ENCODE assay signal across 22 cellular contexts in the genomic region with DNA sequence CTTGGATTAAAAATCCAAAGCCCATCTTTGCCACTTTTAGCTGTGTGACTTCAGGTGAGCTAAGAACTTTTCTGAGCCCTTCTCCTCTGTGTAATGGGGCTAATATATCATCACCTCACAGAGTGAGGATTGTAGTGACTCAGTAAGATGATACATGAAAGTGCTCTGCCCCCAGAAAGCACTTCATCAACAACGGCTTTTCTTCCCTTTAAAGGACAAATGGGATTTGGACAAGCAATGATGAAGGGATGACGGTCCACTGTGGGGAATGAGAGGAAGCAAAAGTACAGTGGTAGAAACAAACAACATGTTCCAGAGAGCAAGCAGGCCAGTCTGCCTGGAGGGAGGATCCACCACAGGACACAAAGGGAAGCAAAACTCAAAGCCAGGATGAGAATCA. TPM values are rescaled to one million over a fixed set of nuclear protein-coding genes. Genes with fewer than 3 reads are reported as not detected.
DNase-seq lines count a peak whose midpoint lies in the region; ATAC-seq lines count a peak whose summit lies in the region.
"Had no signal": no experiment of that assay in that cellular context is flagged by ENCODE, and none has a peak within 500 bp of the region (broad histone marks: within the 10 kb centered on the region; RNA-seq: fewer than 3 reads in every experiment).

No MANE protein-coding gene starts in this region.

- no peaks in the 10 kb centered on the region for H3K9me3 Mint-ChIP-seq in activated CD4-positive, alpha-beta T cell treated with anti-CD3 and anti-CD28 coated beads, Interleukin-2, amount 10 ng/mL, durations not matched to agents 24 days and 14 days
- H3K9me3 Mint-ChIP-seq in activated T-helper 1 cell treated with anti-CD3 and anti-CD28 coated beads, Interleukin-12 subunit alpha, Interleukin-12 subunit beta, Interleukin-2, Interleukin-4 antibody, amounts not matched to agents 30 ng/mL and 10 ng/mL and 1 ng/mL, durations not matched to agents 14 hours and 24 hours and 36 hours = no peaks in the 10 kb centered on the region
- H3K9me3 Mint-ChIP-seq in memory B cell = peaks cover 3% of the 10 kb centered on the region

- intact Hi-C loops in activated CD4-positive, alpha-beta T cell treated with anti-CD3 and anti-CD28 coated beads, Interleukin-2, amount 10 ng/mL, durations not matched to agents 24 days and 14 days (cut with micrococcal nuclease) = no loop called here
- intact Hi-C loops in activated T-helper 1 cell treated with anti-CD3 and anti-CD28 coated beads, Interleukin-12 subunit alpha, Interleukin-12 subunit beta, Interleukin-2, Interleukin-4 antibody, amounts not matched to agents 30 ng/mL and 10 ng/mL and 1 ng/mL, durations not matched to agents 14 hours and 24 hours and 36 hours (cut with micrococcal nuclease) = no loop called here

- peak overlapping the region in 6 of 11 experiments; percentile 78 to 91 (median 86); a peak in 12 of 22 replicates for H3K27ac ChIP-seq in BLaER1 treated with 17β-estradiol and CSF1 and Interleukin-3, amounts not matched to agents 10 nM and 100 nM
- H3K27ac ChIP-seq: C4-2B, KMS-11 had no signal

- peak overlapping the region; percentile 79 for H3K27ac Mint-ChIP-seq in activated CD4-positive, alpha-beta T cell treated with anti-CD3 and anti-CD28 coated beads, Interleukin-2, amount 10 ng/mL, durations not matched to agents 24 days and 14 days
- H3K27ac Mint-ChIP-seq in activated T-helper 1 cell treated with anti-CD3 and anti-CD28 coated beads, Interleukin-12 subunit alpha, Interleukin-12 subunit beta, Interleukin-2, Interleukin-4 antibody, amounts not matched to agents 30 ng/mL and 10 ng/mL and 1 ng/mL, durations not matched to agents 14 hours and 24 hours and 36 hours = peak overlapping the region; percentile 65
- peak overlapping the region; percentile 65 for H3K27ac Mint-ChIP-seq in memory B cell

- peaks cover 0 to 19% (median 14%) of the 10 kb centered on the region in 11 experiments; a peak in 12 of 22 replicates for H3K9me3 ChIP-seq in BLaER1 treated with 17β-estradiol and CSF1 and Interleukin-3, amounts not matched to agents 10 nM and 100 nM (replicated peaks in 1 of 11)

- H3K4me3 Mint-ChIP-seq in activated CD4-positive, alpha-beta T cell treated with anti-CD3 and anti-CD28 coated beads, Interleukin-2, amount 10 ng/mL, durations not matched to agents 24 days and 14 days = no peak overlapping the region
- H3K4me3 Mint-ChIP-seq in activated T-helper 1 cell treated with anti-CD3 and anti-CD28 coated beads, Interleukin-12 subunit alpha, Interleukin-12 subunit beta, Interleukin-2, Interleukin-4 antibody, amounts not matched to agents 30 ng/mL and 10 ng/mL and 1 ng/mL, durations not matched to agents 14 hours and 24 hours and 36 hours = no peak overlapping the region
- H3K4me3 Mint-ChIP-seq in memory B cell = no peak overlapping the region

- no peak overlapping the region for H3K4me3 ChIP-seq in BLaER1 treated with 17β-estradiol and CSF1 and Interleukin-3, amounts not matched to agents 10 nM and 100 nM
- H3K4me3 ChIP-seq: GM12878 had no signal

- H3K27me3 ChIP-seq in BLaER1 treated with 17β-estradiol and CSF1 and Interleukin-3, amounts not matched to agents 10 nM and 100 nM = no peaks in the 10 kb centered on the region

- peaks cover 19% of the 10 kb centered on the region for H3K4me1 Mint-ChIP-seq in activated CD4-positive, alpha-beta T cell treated with anti-CD3 and anti-CD28 coated beads, Interleukin-2, amount 10 ng/mL, durations not matched to agents 24 days and 14 days
- peaks cover 16% of the 10 kb centered on the region for H3K4me1 Mint-ChIP-seq in activated T-helper 1 cell treated with anti-CD3 and anti-CD28 coated beads, Interleukin-12 subunit alpha, Interleukin-12 subunit beta, Interleukin-2, Interleukin-4 antibody, amounts not matched to agents 30 ng/mL and 10 ng/mL and 1 ng/mL, durations not matched to agents 14 hours and 24 hours and 36 hours (ENCODE audit: low read depth)
- peaks cover 34% of the 10 kb centered on the region for H3K4me1 Mint-ChIP-seq in memory B cell

- no peaks in the 10 kb centered on the region for H3K27me3 Mint-ChIP-seq in activated CD4-positive, alpha-beta T cell treated with anti-CD3 and anti-CD28 coated beads, Interleukin-2, amount 10 ng/mL, durations not matched to agents 24 days and 14 days
- no peaks in the 10 kb centered on the region for H3K27me3 Mint-ChIP-seq in activated T-helper 1 cell treated with anti-CD3 and anti-CD28 coated beads, Interleukin-12 subunit alpha, Interleukin-12 subunit beta, Interleukin-2, Interleukin-4 antibody, amounts not matched to agents 30 ng/mL and 10 ng/mL and 1 ng/mL, durations not matched to agents 14 hours and 24 hours and 36 hours (ENCODE audit: insufficient read depth)
- H3K27me3 Mint-ChIP-seq in memory B cell = no peaks in the 10 kb centered on the region

- DNase-seq in activated CD4-positive, alpha-beta T cell treated with anti-CD3 and anti-CD28 coated beads, Interleukin-2, amount 10 ng/mL, durations not matched to agents 24 days and 14 days = no peak
- no peak for DNase-seq in activated CD4-positive, alpha-beta T cell treated with anti-CD3 and anti-CD28 coated beads, Interleukin-2, amount 50 U/mL, for 1 hour
- no peak for DNase-seq in activated T-helper 1 cell treated with anti-CD3 and anti-CD28 coated beads, Interleukin-12 subunit alpha, Interleukin-12 subunit beta, Interleukin-2, Interleukin-4 antibody, amounts not matched to agents 30 ng/mL and 10 ng/mL and 1 ng/mL, durations not matched to agents 14 hours and 24 hours and 36 hours (ENCODE audit: low spot score)
- DNase-seq in memory B cell (ENCODE audit: low spot score in 2 of 2) = no peak
- no peak for DNase-seq in NCI-H1048 (lab: John Stamatoyannopoulos, UW)
- DNase-seq: 8988T; COR-L47; NCI-H1092 treated with DMSO at 0.1 percent for 48 hours; NCI-H1694; NCI-H2107; NCI-H226; NCI-H526; NK-92 treated with Interleukin-12 subunit alpha and Interleukin-12 subunit beta, amount 100 ng/mL, for 24 hours; OCI-M1; RPMI8226 had no signal

- H3K36me3 Mint-ChIP-seq in activated CD4-positive, alpha-beta T cell treated with anti-CD3 and anti-CD28 coated beads, Interleukin-2, amount 10 ng/mL, durations not matched to agents 24 days and 14 days (ENCODE audit: low read depth) = peaks cover 71% of the 10 kb centered on the region
- peaks cover 61% of the 10 kb centered on the region for H3K36me3 Mint-ChIP-seq in activated T-helper 1 cell treated with anti-CD3 and anti-CD28 coated beads, Interleukin-12 subunit alpha, Interleukin-12 subunit beta, Interleukin-2, Interleukin-4 antibody, amounts not matched to agents 30 ng/mL and 10 ng/mL and 1 ng/mL, durations not matched to agents 14 hours and 24 hours and 36 hours (ENCODE audit: low read depth)
- H3K36me3 Mint-ChIP-seq in memory B cell = peaks cover 40% of the 10 kb centered on the region

- H3K4me1 ChIP-seq in BLaER1 treated with 17β-estradiol and CSF1 and Interleukin-3, amounts not matched to agents 10 nM and 100 nM = peaks cover 0 to 100% (median 92%) of the 10 kb centered on the region in 10 experiments; a peak in 18 of 20 replicates

- ATAC-seq in memory B cell (ENCODE audit: low read depth) (no peak), GM21529 (IDR thresholded peaks at IDR 0.05; ENCODE audit: unreplicated experiment) (no peak), HG03432 (IDR thresholded peaks at IDR 0.05; ENCODE audit: unreplicated experiment) (no peak)
- ATAC-seq: GM12878 had no signal

- peaks cover 79 to 89% (median 82%) of the 10 kb centered on the region in 11 experiments for H3K36me3 ChIP-seq in BLaER1 treated with 17β-estradiol and CSF1 and Interleukin-3, amounts not matched to agents 10 nM and 100 nM

- peaks cover 0 to 71% (median 11%) of the 10 kb centered on the region in 11 experiments; a peak in 6 of 22 replicates for H4K20me1 ChIP-seq in BLaER1 treated with 17β-estradiol and CSF1 and Interleukin-3, amounts not matched to agents 10 nM and 100 nM

- H3K9ac ChIP-seq in BLaER1 treated with 17β-estradiol and CSF1 and Interleukin-3, amounts not matched to agents 10 nM and 100 nM = peak overlapping the region in 3 of 11 experiments; percentile 11 to 22 (median 20); a peak in 2 of 22 replicates
- H3K9ac ChIP-seq: KMS-11 had no signal

- H3K4me2 ChIP-seq in BLaER1 treated with 17β-estradiol and CSF1 and Interleukin-3, amounts not matched to agents 10 nM and 100 nM = peak overlapping the region in 3 of 11 experiments; percentile 17 to 63 (median 63); a peak in 3 of 22 replicates
- H3K4me2 ChIP-seq: KMS-11 had no signal

RNA-seq across cellular contexts. Expression of a gene that starts 14.3 kb away (rescaled TPM):
- 1.6 and 1.7 TPM in 2 replicates for total RNA-seq in activated CD4-positive, alpha-beta T cell treated with anti-CD3 and anti-CD28 coated beads, Interleukin-2, amount 10 ng/mL, durations not matched to agents 24 days and 14 days
- total RNA-seq in activated T-helper 1 cell treated with anti-CD3 and anti-CD28 coated beads, Interleukin-12 subunit alpha, Interleukin-12 subunit beta, Interleukin-2, Interleukin-4 antibody, amounts not matched to agents 30 ng/mL and 10 ng/mL and 1 ng/mL, durations not matched to agents 14 hours and 24 hours and 36 hours = 1.2 and 1.3 TPM in 2 replicates
- total RNA-seq: H1 had no signal

RNA-seq across cellular contexts. Expression of a gene that starts 19.9 kb away (rescaled TPM):
- 58.3 and 71.1 TPM in 2 replicates for total RNA-seq in activated CD4-positive, alpha-beta T cell treated with anti-CD3 and anti-CD28 coated beads, Interleukin-2, amount 10 ng/mL, durations not matched to agents 24 days and 14 days
- total RNA-seq in activated T-helper 1 cell treated with anti-CD3 and anti-CD28 coated beads, Interleukin-12 subunit alpha, Interleukin-12 subunit beta, Interleukin-2, Interleukin-4 antibody, amounts not matched to agents 30 ng/mL and 10 ng/mL and 1 ng/mL, durations not matched to agents 14 hours and 24 hours and 36 hours = 59.4 and 67.0 TPM in 2 replicates

RNA-seq across cellular contexts. Expression of a gene that starts 26.3 kb away (rescaled TPM):
- total RNA-seq in activated CD4-positive, alpha-beta T cell treated with anti-CD3 and anti-CD28 coated beads, Interleukin-2, amount 10 ng/mL, durations not matched to agents 24 days and 14 days = 81.2 and 84.8 TPM in 2 replicates
- total RNA-seq in activated T-helper 1 cell treated with anti-CD3 and anti-CD28 coated beads, Interleukin-12 subunit alpha, Interleukin-12 subunit beta, Interleukin-2, Interleukin-4 antibody, amounts not matched to agents 30 ng/mL and 10 ng/mL and 1 ng/mL, durations not matched to agents 14 hours and 24 hours and 36 hours = 80.7 and 85.8 TPM in 2 replicates

RNA-seq across cellular contexts. Expression of a gene that starts 26.5 kb away (rescaled TPM):
- 44.1 and 44.6 TPM in 2 replicates for total RNA-seq in activated CD4-positive, alpha-beta T cell treated with anti-CD3 and anti-CD28 coated beads, Interleukin-2, amount 10 ng/mL, durations not matched to agents 24 days and 14 days
- total RNA-seq in activated T-helper 1 cell treated with anti-CD3 and anti-CD28 coated beads, Interleukin-12 subunit alpha, Interleukin-12 subunit beta, Interleukin-2, Interleukin-4 antibody, amounts not matched to agents 30 ng/mL and 10 ng/mL and 1 ng/mL, durations not matched to agents 14 hours and 24 hours and 36 hours = 45.3 and 46.5 TPM in 2 replicates

RNA-seq across cellular contexts. Expression of a gene that starts 35.5 kb away (rescaled TPM):
- total RNA-seq in activated CD4-positive, alpha-beta T cell treated with anti-CD3 and anti-CD28 coated beads, Interleukin-2, amount 10 ng/mL, durations not matched to agents 24 days and 14 days = 18.2 and 21.9 TPM in 2 replicates
- 17.4 and 21.5 TPM in 2 replicates for total RNA-seq in activated T-helper 1 cell treated with anti-CD3 and anti-CD28 coated beads, Interleukin-12 subunit alpha, Interleukin-12 subunit beta, Interleukin-2, Interleukin-4 antibody, amounts not matched to agents 30 ng/mL and 10 ng/mL and 1 ng/mL, durations not matched to agents 14 hours and 24 hours and 36 hours
